ENCODE assay signal across 19 cellular contexts in genomic region chr14:55198749-55199148, GRCh38. TPM values are rescaled to one million over a fixed set of nuclear protein-coding genes. Genes with fewer than 3 reads are reported as not detected.
"Had no signal": no experiment of that assay in that cellular context is flagged by ENCODE, and none has a peak within 500 bp of the region (broad histone marks: within the 10 kb centered on the region; RNA-seq: fewer than 3 reads in every experiment).

No MANE protein-coding gene starts in this region.

- H3K9me3 ChIP-seq: pancreas, tibial artery, upper lobe of left lung, uterus had no signal

- H3K27me3 ChIP-seq: hepatocyte, pancreas, tibial artery, upper lobe of left lung, uterus had no signal

- ATAC-seq: foreskin keratinocyte; left colon; left ventricle myocardium superior; pancreas; right cardiac atrium; stimulated activated memory B cell treated with anti-CD40 and anti-IgM and Interleukin-4, amounts not matched to agents 10 μg/mL and 1 μg/mL and 100 μg/mL, for 72 hours had no signal

- H3K36me3 ChIP-seq: pancreas, tibial artery, upper lobe of left lung, uterus had no signal

- H3K27me3 Mint-ChIP-seq: dendritic cell treated with granulocyte-macrophage colony-stimulating factor and Interleukin-4, amounts not matched to agents 40 ng/mL and 50 ng/mL, for 4 days; naive B cell; progenitor cell of endocrine pancreas had no signal

- H3K79me2 ChIP-seq: hepatocyte had no signal

- H3K4me3 Mint-ChIP-seq: dendritic cell treated with granulocyte-macrophage colony-stimulating factor and Interleukin-4, amounts not matched to agents 40 ng/mL and 50 ng/mL, for 4 days; naive B cell; nephron; stimulated activated memory B cell treated with anti-CD40 and anti-IgM and Interleukin-4, amounts not matched to agents 10 μg/mL and 1 μg/mL and 100 μg/mL, for 72 hours; stimulated activated naive CD8-positive, alpha-beta T cell treated with anti-CD3 and anti-CD28 coated beads, Interleukin-15, Interleukin-2, amounts not matched to agents 100 ng/mL and 50 ng/mL, for 24 hours had no signal

- H3K27ac Mint-ChIP-seq: dendritic cell treated with granulocyte-macrophage colony-stimulating factor and Interleukin-4, amounts not matched to agents 40 ng/mL and 50 ng/mL, for 4 days; nephron; progenitor cell of endocrine pancreas; stimulated activated memory B cell treated with anti-CD40 and anti-IgM and Interleukin-4, amounts not matched to agents 10 μg/mL and 1 μg/mL and 100 μg/mL, for 72 hours; stimulated activated naive CD8-positive, alpha-beta T cell treated with anti-CD3 and anti-CD28 coated beads, Interleukin-15, Interleukin-2, amounts not matched to agents 100 ng/mL and 50 ng/mL, for 24 hours had no signal

- H3K4me1 ChIP-seq: foreskin keratinocyte, pancreas, tibial artery, upper lobe of left lung, uterus had no signal

- H3K4me3 ChIP-seq: hepatocyte, lung, pancreas, tibial artery, upper lobe of left lung, uterus had no signal

- H3K27ac ChIP-seq: foreskin keratinocyte, hepatocyte, pancreas, tibial artery, upper lobe of left lung, uterus had no signal

- H3K4me2 ChIP-seq: hepatocyte had no signal

- H3K9me3 Mint-ChIP-seq: dendritic cell treated with granulocyte-macrophage colony-stimulating factor and Interleukin-4, amounts not matched to agents 40 ng/mL and 50 ng/mL, for 4 days; naive B cell; stimulated activated memory B cell treated with anti-CD40 and anti-IgM and Interleukin-4, amounts not matched to agents 10 μg/mL and 1 μg/mL and 100 μg/mL, for 72 hours; stimulated activated naive CD8-positive, alpha-beta T cell treated with anti-CD3 and anti-CD28 coated beads, Interleukin-15, Interleukin-2, amounts not matched to agents 100 ng/mL and 50 ng/mL, for 24 hours had no signal

- H3K36me3 Mint-ChIP-seq: naive B cell; stimulated activated memory B cell treated with anti-CD40 and anti-IgM and Interleukin-4, amounts not matched to agents 10 μg/mL and 1 μg/mL and 100 μg/mL, for 72 hours had no signal

- H3K4me1 Mint-ChIP-seq: naive B cell; nephron; stimulated activated memory B cell treated with anti-CD40 and anti-IgM and Interleukin-4, amounts not matched to agents 10 μg/mL and 1 μg/mL and 100 μg/mL, for 72 hours had no signal

- H2AFZ ChIP-seq: hepatocyte had no signal

- DNase-seq: foreskin keratinocyte; left colon; left ventricle myocardium superior; mesendoderm; naive B cell; occipital lobe; pancreas; right cardiac atrium; stimulated activated CD4-positive, alpha-beta T cell treated with anti-CD3 and anti-CD28 coated beads, Interleukin-4, amount 100 ng/mL, for 1 hour; tibial artery; upper lobe of left lung; uterus had no signal

RNA-seq across cellular contexts. Expression of gene DLGAP5, which starts 7.4 kb away (rescaled TPM):
- polyA plus RNA-seq: pancreas had no signal
